ENCODE assay signal across 8 cellular contexts in genomic region chr10:27783660-27784059, GRCh38. TPM values are rescaled to one million over a fixed set of nuclear protein-coding genes. Genes with fewer than 3 reads are reported as not detected.
DNase-seq lines count a peak whose midpoint lies in the region; ATAC-seq and TF ChIP-seq lines count a peak whose summit lies in the region.

No MANE protein-coding gene starts in this region.

- no peak overlapping the region for H3K27ac Mint-ChIP-seq in activated CD4-positive, alpha-beta memory T cell treated with anti-CD3 and anti-CD28 coated beads for 36 hours
- H3K27ac Mint-ChIP-seq in glutamatergic neuron (ENCODE audit: unreplicated experiment), result no peak overlapping the region

- peak; percentile 44 for DNase-seq in Daoy (ENCODE audit: low read depth)
- peak; percentile 13 for DNase-seq in HPDE6-E6E7 (ENCODE audit: extremely low spot score)
- peak; percentile 47 for DNase-seq in activated CD4-positive, alpha-beta memory T cell treated with anti-CD3 and anti-CD28 coated beads for 36 hours
- no peak for DNase-seq in glutamatergic neuron
- DNase-seq in thyroid gland, result peak; percentile 33 to 43
- DNase-seq in NCI-H345 treated with DMSO at 0.1 percent for 48 hours (lab: John Stamatoyannopoulos, UW; ENCODE audit: unreplicated experiment), result no peak
- DNase-seq in substantia nigra (lab: John Stamatoyannopoulos, UW), result no peak

- intact Hi-C loops in activated CD4-positive, alpha-beta memory T cell treated with anti-CD3 and anti-CD28 coated beads for 36 hours (cut with micrococcal nuclease), result loop anchor here (1.0 kb wide), 1 partner anchor 396 kb away; no protein-coding TSS in a partner anchor
- intact Hi-C loops in thyroid gland (cut with DNase I), result no loop called here

- no peaks in the 10 kb centered on the region for H3K36me3 Mint-ChIP-seq in activated CD4-positive, alpha-beta memory T cell treated with anti-CD3 and anti-CD28 coated beads for 36 hours
- H3K36me3 Mint-ChIP-seq in glutamatergic neuron (ENCODE audit: unreplicated experiment), result no peaks in the 10 kb centered on the region

- H3K27ac ChIP-seq in thyroid gland (no peak overlapping the region), substantia nigra (ENCODE audit: low read depth, low read length, poor library complexity, severe bottlenecking) (no peak overlapping the region)

- POLR2A ChIA-PET in activated CD4-positive, alpha-beta memory T cell treated with anti-CD3 and anti-CD28 coated beads for 36 hours (lab: Charles Lee), result no interaction called here

- no peaks in the 10 kb centered on the region for H3K36me3 ChIP-seq in thyroid gland

- no peaks in the 10 kb centered on the region for H3K4me1 ChIP-seq in thyroid gland

- H3K9me3 Mint-ChIP-seq in activated CD4-positive, alpha-beta memory T cell treated with anti-CD3 and anti-CD28 coated beads for 36 hours, result no peaks in the 10 kb centered on the region
- H3K9me3 Mint-ChIP-seq in glutamatergic neuron (ENCODE audit: unreplicated experiment), result no peaks in the 10 kb centered on the region

- no peaks in the 10 kb centered on the region for H3K4me1 Mint-ChIP-seq in activated CD4-positive, alpha-beta memory T cell treated with anti-CD3 and anti-CD28 coated beads for 36 hours (ENCODE audit: low read depth)
- H3K4me1 Mint-ChIP-seq in glutamatergic neuron (ENCODE audit: low read depth, unreplicated experiment), result no peaks in the 10 kb centered on the region

- peaks cover 12% of the 10 kb centered on the region for H3K27me3 Mint-ChIP-seq in activated CD4-positive, alpha-beta memory T cell treated with anti-CD3 and anti-CD28 coated beads for 36 hours
- peaks cover 3% of the 10 kb centered on the region for H3K27me3 Mint-ChIP-seq in glutamatergic neuron (ENCODE audit: unreplicated experiment)

- 10 to 15% methylated on average over 1 of the region's 1 CpG for WGBS in thyroid gland, 2 donors

- no peak for ATAC-seq in HG03135 (IDR thresholded peaks at IDR 0.05; ENCODE audit: unreplicated experiment)

- TF ChIP-seq POLR2A in thyroid gland (IDR thresholded peaks at IDR 0.05), result no peak

- peak; percentile 29 for TF ChIP-seq CTCF in glutamatergic neuron (IDR thresholded peaks at IDR 0.05; ENCODE audit: partially characterized antibody, unreplicated experiment)
- TF ChIP-seq CTCF in thyroid gland (IDR thresholded peaks at IDR 0.05), result peak in 4 of 6 experiments; percentile 29 to 41 (median 37)

- no peak overlapping the region for H3K4me3 ChIP-seq in thyroid gland (replicated peaks in 1 of 3)

- no peaks in the 10 kb centered on the region for H3K9me3 ChIP-seq in thyroid gland

- no peak overlapping the region for H3K4me3 Mint-ChIP-seq in activated CD4-positive, alpha-beta memory T cell treated with anti-CD3 and anti-CD28 coated beads for 36 hours
- no peak overlapping the region for H3K4me3 Mint-ChIP-seq in glutamatergic neuron (ENCODE audit: unreplicated experiment)

- no peaks in the 10 kb centered on the region for H3K27me3 ChIP-seq in thyroid gland

- CTCF ChIA-PET in activated CD4-positive, alpha-beta memory T cell treated with anti-CD3 and anti-CD28 coated beads for 36 hours (lab: Charles Lee), result interaction anchor here (0.6 to 1.6 kb wide), 6 partner anchors 14 to 458 kb away, joined by 3 to 9 read pairs (median 3); no protein-coding TSS in a partner anchor

RNA-seq across cellular contexts. Expression of gene MKX, which starts 38.0 kb away (rescaled TPM):
- 0.39 and 1.6 TPM in 2 replicates for total RNA-seq in Daoy (2014; rRNA removed; shearing (Covaris generic))
- under 1 TPM; 0.38 to 0.63 TPM for total RNA-seq in activated CD4-positive, alpha-beta memory T cell treated with anti-CD3 and anti-CD28 coated beads for 36 hours
- total RNA-seq in glutamatergic neuron (ENCODE audit: unreplicated experiment) (0.42 TPM), thyroid gland (1 to 10 TPM in 2 of 4 donors, under 1 TPM in 2; 0.54 to 3.6 (median 0.90) TPM)

Comparison
In these comparisons a context has a peak if more than half of its experiments do, and no peak if none do; other contexts are left out.
1. DNase-seq: peak in Daoy (single experiment), HPDE6-E6E7 (single experiment), activated CD4-positive, alpha-beta memory T cell treated with anti-CD3 and anti-CD28 coated beads for 36 hours (single experiment) and thyroid gland (2 of 2); none in glutamatergic neuron (single experiment), NCI-H345 treated with DMSO at 0.1 percent for 48 hours (single experiment) and substantia nigra (0 of 49).